8 cellular contexts compared by ENCODE assay signal in genomic region chr1:42957880-42958487, GRCh38. TPM values are rescaled to one million over a fixed set of nuclear protein-coding genes. Genes with fewer than 3 reads are reported as not detected.
DNase-seq lines count a peak whose midpoint lies in the region; ATAC-seq and TF ChIP-seq lines count a peak whose summit lies in the region.

No MANE protein-coding gene starts in this region.

- peak overlapping the region; percentile 42 for H2AFZ ChIP-seq in parathyroid adenoma

- peak overlapping the region; percentile 92 for H3K27ac Mint-ChIP-seq in Calu3 (ENCODE audit: unreplicated experiment)
- H3K27ac Mint-ChIP-seq in activated naive CD4-positive, alpha-beta T cell treated with anti-CD3 and anti-CD28 coated beads, Interleukin-2, amount 10 ng/mL, durations not matched to agents 7 days and 5 days, result peak overlapping the region; percentile 94

- peak overlapping the region; percentile 91 for H3K4me3 Mint-ChIP-seq in Calu3 (ENCODE audit: low read depth, unreplicated experiment)
- peak overlapping the region; percentile 97 for H3K4me3 Mint-ChIP-seq in activated naive CD4-positive, alpha-beta T cell treated with anti-CD3 and anti-CD28 coated beads, Interleukin-2, amount 10 ng/mL, durations not matched to agents 7 days and 5 days

- no peak for TF ChIP-seq CTCF in Calu3 (IDR thresholded peaks at IDR 0.05; ENCODE audit: unreplicated experiment)
- TF ChIP-seq CTCF in parathyroid adenoma (IDR thresholded peaks at IDR 0.05), result no peak

- no peaks in the 10 kb centered on the region for H3K27me3 Mint-ChIP-seq in Calu3 (ENCODE audit: unreplicated experiment)
- peaks cover 35% of the 10 kb centered on the region for H3K27me3 Mint-ChIP-seq in activated naive CD4-positive, alpha-beta T cell treated with anti-CD3 and anti-CD28 coated beads, Interleukin-2, amount 10 ng/mL, durations not matched to agents 7 days and 5 days

- H3K9me3 ChIP-seq in SJCRH30 (replicated peaks) (no peaks in the 10 kb centered on the region), parathyroid adenoma (ENCODE audit: control insufficient read depth, low read length) (no peaks in the 10 kb centered on the region)

- peak; percentile 76 for DNase-seq in Calu3
- peak; percentile 60 to 73 for DNase-seq in SJCRH30
- DNase-seq in activated naive CD4-positive, alpha-beta T cell treated with anti-CD3 and anti-CD28 coated beads, Interleukin-2, amount 10 ng/mL, durations not matched to agents 7 days and 5 days, result peak; percentile 76
- DNase-seq in Right ventricle myocardium superior, result peak; percentile 69

- BruUV-seq in Calu3 (replicated peaks; lab: Mats Ljungman, UMichigan), result no TSS peak

- H3K4me1 ChIP-seq in SJCRH30, result peaks cover 23% of the 10 kb centered on the region
- H3K4me1 ChIP-seq in parathyroid adenoma, result peaks cover 19% of the 10 kb centered on the region
- peaks cover 2% of the 10 kb centered on the region for H3K4me1 ChIP-seq in urinary bladder (ENCODE audit: insufficient read depth)

- H3K27ac ChIP-seq in SJCRH30 (peak overlapping the region; percentile 63), parathyroid adenoma (peak overlapping the region; percentile 90), urinary bladder (ENCODE audit: low read depth) (peak overlapping the region; percentile 91)

- H3K9me3 Mint-ChIP-seq in Calu3 (ENCODE audit: low read depth, unreplicated experiment), result no peaks in the 10 kb centered on the region
- H3K9me3 Mint-ChIP-seq in activated naive CD4-positive, alpha-beta T cell treated with anti-CD3 and anti-CD28 coated beads, Interleukin-2, amount 10 ng/mL, durations not matched to agents 7 days and 5 days, result no peaks in the 10 kb centered on the region

- H3K9ac ChIP-seq in parathyroid adenoma, result peak overlapping the region; percentile 6

- peaks cover 39% of the 10 kb centered on the region for H3K4me1 Mint-ChIP-seq in Calu3 (ENCODE audit: low read depth, unreplicated experiment)
- H3K4me1 Mint-ChIP-seq in activated naive CD4-positive, alpha-beta T cell treated with anti-CD3 and anti-CD28 coated beads, Interleukin-2, amount 10 ng/mL, durations not matched to agents 7 days and 5 days, result peaks cover 59% of the 10 kb centered on the region

- H3K4me3 ChIP-seq in SJCRH30 (peak overlapping the region; percentile 95), parathyroid adenoma (ENCODE audit: low read depth, low read length) (peak overlapping the region; percentile 88), urinary bladder (ENCODE audit: low read depth, low read length) (peak overlapping the region; percentile 69)

- ATAC-seq in GM19463 (IDR thresholded peaks at IDR 0.05; ENCODE audit: unreplicated experiment) (peak; percentile 51), HG03565 (IDR thresholded peaks at IDR 0.05; ENCODE audit: unreplicated experiment) (peak; percentile 31), Right ventricle myocardium superior (ENCODE audit: poor library complexity) (peak; percentile 77)

- WGBS in urinary bladder, result 1% methylated on average over 72 of the region's 72 CpGs

- H3K36me3 ChIP-seq in SJCRH30 (no peaks in the 10 kb centered on the region), parathyroid adenoma (ENCODE audit: control insufficient read depth, insufficient read depth, low read length) (no peaks in the 10 kb centered on the region), urinary bladder (ENCODE audit: insufficient read depth) (no peaks in the 10 kb centered on the region)

- H3K79me2 ChIP-seq in parathyroid adenoma, result peaks cover 26% of the 10 kb centered on the region

- H3K27me3 ChIP-seq in SJCRH30 (no peaks in the 10 kb centered on the region), parathyroid adenoma (ENCODE audit: control insufficient read depth, insufficient read depth, low read length) (no peaks in the 10 kb centered on the region)

- intact Hi-C loops in Calu3 (cut with micrococcal nuclease; ENCODE audit: unreplicated experiment), result loop anchor here (2.0 to 5.0 kb wide), 2 partner anchors 15 to 36 kb away; no protein-coding TSS in a partner anchor
- intact Hi-C loops in Right ventricle myocardium superior (cut with DNase I), result no loop called here

- CTCF ChIA-PET in Calu3 (lab: Charles Lee), result no interaction called here
- CTCF ChIA-PET in activated naive CD4-positive, alpha-beta T cell treated with anti-CD3 and anti-CD28 coated beads, Interleukin-2, amount 10 ng/mL, durations not matched to agents 7 days and 5 days (lab: Charles Lee), result interaction anchor here (1.2 to 1.4 kb wide), 2 partner anchors 26 to 33 kb away, joined by 3 to 5 read pairs; no protein-coding TSS in a partner anchor

- H3K4me2 ChIP-seq in parathyroid adenoma (ENCODE audit: low read length), result peak overlapping the region; percentile 96

- peaks cover 57% of the 10 kb centered on the region for H3K36me3 Mint-ChIP-seq in Calu3 (ENCODE audit: insufficient read depth, unreplicated experiment)
- H3K36me3 Mint-ChIP-seq in activated naive CD4-positive, alpha-beta T cell treated with anti-CD3 and anti-CD28 coated beads, Interleukin-2, amount 10 ng/mL, durations not matched to agents 7 days and 5 days, result peaks cover 35% of the 10 kb centered on the region

RNA-seq across cellular contexts. Expression of gene SLC2A1, which starts 0.7 kb away (rescaled TPM):
- total RNA-seq in Calu3 (2022) (163 and 183 TPM in 2 replicates), Right ventricle myocardium superior (41.2 TPM), urinary bladder (78.5 TPM)
- total RNA-seq in SJCRH30 (2014; rRNA removed; shearing (Covaris generic)), result 64.8 and 73.2 TPM in 2 replicates
- polyA plus RNA-seq in urinary bladder, result 56.1 TPM

Comparison
In these comparisons a context has a peak if more than half of its experiments do, and no peak if none do; other contexts are left out.
1. Peak in every context shown above with its lines: DNase-seq, ATAC-seq, H3K4me3 ChIP-seq and H3K27ac ChIP-seq.